Comparison of ENCODE assay signal across 1 cellular context in genomic region chr5:173616577-173617118, GRCh38.
TF ChIP-seq lines count a peak whose summit lies in the region.

Gene BOD1 (minus strand): TSS chr5:173616650. CDS start chr5:173616436, 214 bp downstream.

TF ChIP-seq in HepG2, 621 proteins besides CTCF, POLR2A, EP300 and RAD21 (continued from another document and continues in another):
- TF ChIP-seq HOMEZ (CRISPR knock-in tag; IDR thresholded peaks at IDR 0.05; ENCODE audit: low read depth) (peak; percentile 46; the same call in 1 of the 2 replicates), LBX2 (CRISPR knock-in tag; IDR thresholded peaks at IDR 0.05; ENCODE audit: borderline replicate concordance) (no peak), KLF11 (CRISPR knock-in tag; IDR thresholded peaks at IDR 0.05) (no peak; the same call in 1 of the 2 replicates), USF2 (IDR thresholded peaks at IDR 0.05; ENCODE audit: low read depth, low read length) (0 out of 2 replicates have a peak, but pooled peaks have one; percentile 22), USF2 (CRISPR knock-in tag; IDR thresholded peaks at IDR 0.05; ENCODE audit: borderline replicate concordance) (peak; percentile 72; the same call in 1 of the 2 replicates), ZNF280B (CRISPR knock-in tag; IDR thresholded peaks at IDR 0.05; ENCODE audit: borderline replicate concordance) (no peak; the same call in 1 of the 2 replicates), ZBTB33 (CRISPR knock-in tag; IDR thresholded peaks at IDR 0.05) (no peak), E2F5 (CRISPR knock-in tag; conservative IDR thresholded peaks at IDR 0.05) (0 out of 2 replicates have a peak, but pooled peaks have one; percentile 21), IRF9 (CRISPR knock-in tag; IDR thresholded peaks at IDR 0.05; ENCODE audit: borderline replicate concordance) (peak; percentile 51; the same call in 1 of the 2 replicates), ZNF558 (CRISPR knock-in tag; IDR thresholded peaks at IDR 0.05; ENCODE audit: borderline replicate concordance) (no peak), ZNF562 (CRISPR knock-in tag; IDR thresholded peaks at IDR 0.05; ENCODE audit: borderline replicate concordance) (no peak), THAP7 (CRISPR knock-in tag; IDR thresholded peaks at IDR 0.05) (0 out of 2 replicates have a peak, but pooled peaks have one; percentile 75), TFE3 (CRISPR knock-in tag; IDR thresholded peaks at IDR 0.05) (peak; percentile 99), ZNF674 (CRISPR knock-in tag; IDR thresholded peaks at IDR 0.05; ENCODE audit: low read depth) (no peak), SYNCRIP (IDR thresholded peaks at IDR 0.05; ENCODE audit: insufficient read depth, low read depth, low read length) (no peak), KDM2A (CRISPR knock-in tag; IDR thresholded peaks at IDR 0.05; ENCODE audit: borderline replicate concordance, low read depth) (peak; percentile 75), ZNF33A (CRISPR knock-in tag; IDR thresholded peaks at IDR 0.05; ENCODE audit: borderline replicate concordance) (no peak), ATAD3A (CRISPR knock-in tag; IDR thresholded peaks at IDR 0.05) (no peak), REL (CRISPR knock-in tag; conservative IDR thresholded peaks at IDR 0.05) (no peak), SALL1 (CRISPR knock-in tag; IDR thresholded peaks at IDR 0.05) (peak; percentile 78), GTF2F1 (IDR thresholded peaks at IDR 0.05; ENCODE audit: low read length) (no peak), CBFB (CRISPR knock-in tag; IDR thresholded peaks at IDR 0.05) (peak; percentile 25; the same call in 1 of the 2 replicates), MTA1 (CRISPR knock-in tag; IDR thresholded peaks at IDR 0.05; ENCODE audit: borderline replicate concordance) (no peak), EZH2 (conservative IDR thresholded peaks at IDR 0.05; ENCODE audit: low read depth, low read length) (no peak), MAFG (CRISPR knock-in tag; IDR thresholded peaks at IDR 0.05) (no peak), NR2C2 (CRISPR knock-in tag; IDR thresholded peaks at IDR 0.05; ENCODE audit: borderline replicate concordance) (peak; percentile 88), ZNF235 (CRISPR knock-in tag; IDR thresholded peaks at IDR 0.05; ENCODE audit: borderline replicate concordance) (no peak), ZFP1 (CRISPR knock-in tag; IDR thresholded peaks at IDR 0.05) (no peak), MTERF4 (CRISPR knock-in tag; IDR thresholded peaks at IDR 0.05) (no peak), GATA4 (IDR thresholded peaks at IDR 0.05; ENCODE audit: borderline replicate concordance, low read depth) (peak; percentile 51; the same call in 1 of the 2 replicates), ZNF740 (CRISPR knock-in tag; IDR thresholded peaks at IDR 0.05) (no peak), GABPA (IDR thresholded peaks at IDR 0.05; ENCODE audit: low read depth, low read length) (no peak; the same call in 1 of the 2 replicates), GABPA (CRISPR knock-in tag; IDR thresholded peaks at IDR 0.05; ENCODE audit: low read depth) (peak; percentile 71; the same call in 1 of the 2 replicates), MTF2 (CRISPR knock-in tag; IDR thresholded peaks at IDR 0.05; ENCODE audit: borderline replicate concordance) (no peak), SIX4 (CRISPR knock-in tag; IDR thresholded peaks at IDR 0.05) (no peak), HIVEP1 (CRISPR knock-in tag; IDR thresholded peaks at IDR 0.05) (no peak), SIN3B (IDR thresholded peaks at IDR 0.05; ENCODE audit: low read length) (no peak; the same call in 1 of the 2 replicates), ASH2L (IDR thresholded peaks at IDR 0.05; ENCODE audit: insufficient read length, low read depth, low read length) (peak; percentile 58), SOX6 (IDR thresholded peaks at IDR 0.05) (no peak), SOX6 (CRISPR knock-in tag; IDR thresholded peaks at IDR 0.05) (no peak), FOSL1 (CRISPR knock-in tag; IDR thresholded peaks at IDR 0.05; ENCODE audit: borderline replicate concordance) (no peak), AKAP8 (CRISPR knock-in tag; IDR thresholded peaks at IDR 0.05) (no peak), ZFAT (CRISPR knock-in tag; conservative IDR thresholded peaks at IDR 0.05) (no peak), RARG (CRISPR knock-in tag; IDR thresholded peaks at IDR 0.05; ENCODE audit: low read depth) (no peak), FOXP4 (CRISPR knock-in tag; IDR thresholded peaks at IDR 0.05) (0 out of 2 replicates have a peak, but pooled peaks have one; percentile 40)
